ENCODE assay signal across 23 cellular contexts in genomic region chr5:149773245-149774095, GRCh38. TPM values are rescaled to one million over a fixed set of nuclear protein-coding genes. Genes with fewer than 3 reads are reported as not detected.
DNase-seq lines count a peak whose midpoint lies in the region; ATAC-seq and TF ChIP-seq lines count a peak whose summit lies in the region.
"Had no signal": no experiment of that assay in that cellular context is flagged by ENCODE, and none has a peak within 500 bp of the region (broad histone marks: within the 10 kb centered on the region; RNA-seq: fewer than 3 reads in every experiment).

No MANE protein-coding gene starts in this region.

- H3K4me1 Mint-ChIP-seq in H9 = peaks cover 32 to 39% of the 10 kb centered on the region in 2 experiments
- H3K4me1 Mint-ChIP-seq in activated T-cell treated with anti-CD3 and anti-CD28 coated beads, Interleukin-2, amount 50 U/mL, for 24 hours (ENCODE audit: low read depth) = peaks cover 22% of the 10 kb centered on the region

- no peak overlapping the region for H3T11ph ChIP-seq in H9 (ENCODE audit: low read length)

- H4K20me1 ChIP-seq in H9 (ENCODE audit: control insufficient read depth, insufficient read depth, insufficient read length) (no peaks in the 10 kb centered on the region), OCI-LY1 (ENCODE audit: insufficient read depth, low read length) (no peaks in the 10 kb centered on the region)

- no peaks in the 10 kb centered on the region; the same call in 1 of the 2 replicates for H3K4me1 ChIP-seq in H9 (ENCODE audit: insufficient read depth, low read length)
- peaks cover 30% of the 10 kb centered on the region for H3K4me1 ChIP-seq in OCI-LY1 (ENCODE audit: insufficient read depth, low read length, severe bottlenecking)
- H3K4me1 ChIP-seq in right atrium auricular region = peaks cover 0 to 64% of the 10 kb centered on the region in 2 donors

- WGBS in H9 (ENCODE audit: extremely low coverage, insufficient read length, low lambda C conversion rate) = no CpG with 5 or more reads among the region's 15 CpGs

- DNase-seq in H9 (no peak), right atrium auricular region (ENCODE audit: low spot score) (no peak), posterior vena cava (ENCODE audit: low spot score) (peak; percentile 74)
- no peak for DNase-seq in activated T-cell treated with anti-CD3 and anti-CD28 coated beads, Interleukin-2, amount 50 U/mL, for 24 hours
- DNase-seq: activated CD8-positive, alpha-beta T cell treated with anti-CD3 and anti-CD28 coated beads for 36 hours; activated naive CD4-positive, alpha-beta T cell treated with Interleukin-2 at 50 U/mL for 16 hours; activated T-cell treated with anti-CD3 and anti-CD28 coated beads, Interleukin-2, amount 50 U/mL, for 1 hour; anterior cingulate cortex; effector CD4-positive, alpha-beta T cell; KG1; NCI-H1694; NCI-H226; stimulated activated CD4-positive, alpha-beta T cell treated with anti-CD3 and anti-CD28 coated beads, Interleukin-1b, Interleukin-23, amount 100 ng/mL, for 48 hours; stimulated activated naive B cell treated with anti-CD40 and anti-IgM and Interleukin-4, amounts not matched to agents 10 μg/mL and 1 μg/mL and 100 μg/mL, for 72 hours; T1000 had no signal

- no peak overlapping the region for H3K4me2 ChIP-seq in H9 (ENCODE audit: insufficient read depth, insufficient read length, low read length)
- no peak overlapping the region for H3K4me2 ChIP-seq in OCI-LY1 (ENCODE audit: low read length)

- H3K4me3 Mint-ChIP-seq in H9 = no peak overlapping the region
- H3K4me3 Mint-ChIP-seq in activated T-cell treated with anti-CD3 and anti-CD28 coated beads, Interleukin-2, amount 50 U/mL, for 24 hours = no peak overlapping the region
- H3K4me3 Mint-ChIP-seq: activated CD8-positive, alpha-beta T cell treated with anti-CD3 and anti-CD28 coated beads for 36 hours; CD14-positive monocyte; central memory CD8-positive, alpha-beta T cell; stimulated activated naive B cell treated with anti-CD40 and anti-IgM and Interleukin-4, amounts not matched to agents 10 μg/mL and 1 μg/mL and 100 μg/mL, for 72 hours had no signal

- TF ChIP-seq CTCF in H9 (conservative IDR thresholded peaks at IDR 0.05) (no peak), OCI-LY1 (IDR thresholded peaks at IDR 0.05; ENCODE audit: low read length) (no peak), right atrium auricular region (IDR thresholded peaks at IDR 0.05) (no peak)

- no peak overlapping the region for H2BK120ac ChIP-seq in H9 (ENCODE audit: low read depth, low read length, poor library complexity, severe bottlenecking)

- H3K14ac ChIP-seq in H9 (ENCODE audit: insufficient read depth, low read length) = peak overlapping the region; percentile 13; the same call in 1 of the 2 replicates

- no peak overlapping the region for H3K56ac ChIP-seq in H9 (ENCODE audit: insufficient read length, low read depth, low read length)

- H3K18ac ChIP-seq in H9 (ENCODE audit: insufficient read length, low read depth, low read length) = no peak overlapping the region

- no peak overlapping the region for H4K8ac ChIP-seq in H9 (replicated peaks; ENCODE audit: insufficient read length, low read depth, low read length)

- no peaks in the 10 kb centered on the region for H3K23me2 ChIP-seq in H9 (ENCODE audit: insufficient read length, low read depth, low read length, poor library complexity, severe bottlenecking)

- no peak overlapping the region for H4K5ac ChIP-seq in H9 (ENCODE audit: insufficient read length, low read depth, low read length)

- intact Hi-C loops in posterior vena cava (cut with DNase I) = loop anchor here in 1 of 2 donors (5.0 kb wide), 1 partner anchor 41 kb away; the partner anchor contains the start of gene PPARGC1B

- H2AFZ ChIP-seq in H9 (ENCODE audit: low read length) (no peak overlapping the region), OCI-LY1 (ENCODE audit: low read length) (no peak overlapping the region)

- H3K9me3 ChIP-seq in H9 (ENCODE audit: control insufficient read depth, low read depth, low read length) (no peaks in the 10 kb centered on the region), OCI-LY1 (ENCODE audit: low read length) (no peaks in the 10 kb centered on the region), right atrium auricular region (no peaks in the 10 kb centered on the region)

- H3K27me3 Mint-ChIP-seq in H9 (ENCODE audit: low read depth) = no peaks in the 10 kb centered on the region
- no peaks in the 10 kb centered on the region for H3K27me3 Mint-ChIP-seq in activated T-cell treated with anti-CD3 and anti-CD28 coated beads, Interleukin-2, amount 50 U/mL, for 24 hours
- H3K27me3 Mint-ChIP-seq: activated CD8-positive, alpha-beta T cell treated with anti-CD3 and anti-CD28 coated beads for 36 hours; central memory CD8-positive, alpha-beta T cell; stimulated activated naive B cell treated with anti-CD40 and anti-IgM and Interleukin-4, amounts not matched to agents 10 μg/mL and 1 μg/mL and 100 μg/mL, for 72 hours had no signal

- H3K9ac ChIP-seq in H9 (ENCODE audit: extremely low read depth, insufficient read length, low read length) = no peak overlapping the region
- H3K9ac ChIP-seq in OCI-LY1 (ENCODE audit: low read length) = no peak overlapping the region

- H3K36me3 ChIP-seq in OCI-LY1 (ENCODE audit: insufficient read depth, low read length) (peaks cover 18% of the 10 kb centered on the region; the same call in 1 of the 2 replicates), right atrium auricular region (no peaks in the 10 kb centered on the region)
- H3K36me3 ChIP-seq: thoracic aorta had no signal

- no peak overlapping the region for H3K4me3 ChIP-seq in OCI-LY1 (ENCODE audit: low read depth, low read length, poor library complexity, severe bottlenecking)
- H3K4me3 ChIP-seq in right atrium auricular region = no peak overlapping the region
- H3K4me3 ChIP-seq: lung, thoracic aorta had no signal

- no peak overlapping the region for H2BK20ac ChIP-seq in H9 (ENCODE audit: low read depth, low read length, poor library complexity, severe bottlenecking)

- no peak overlapping the region for H2BK15ac ChIP-seq in H9 (ENCODE audit: low read depth, low read length)

- H2BK12ac ChIP-seq in H9 (ENCODE audit: insufficient read length, low read depth, low read length) = no peak overlapping the region

- H2BK5ac ChIP-seq in H9 (ENCODE audit: insufficient read length, low read length) = no peak overlapping the region

- no peak overlapping the region for H3K23ac ChIP-seq in H9 (ENCODE audit: insufficient read length, low read depth, low read length)

- H3K4ac ChIP-seq in H9 (ENCODE audit: low read depth, low read length) = no peak overlapping the region

- H3K27me3 ChIP-seq in H9 (ENCODE audit: insufficient read depth, low read length) (no peaks in the 10 kb centered on the region), OCI-LY1 (ENCODE audit: insufficient read depth, low read length) (no peaks in the 10 kb centered on the region), right atrium auricular region (no peaks in the 10 kb centered on the region)

- peaks cover 12 to 18% (median 15%) of the 10 kb centered on the region in 3 experiments for H3K36me3 Mint-ChIP-seq in H9 (ENCODE audit: insufficient read depth in 1 of 3, low read depth in 3 of 3)
- H3K36me3 Mint-ChIP-seq in activated T-cell treated with anti-CD3 and anti-CD28 coated beads, Interleukin-2, amount 50 U/mL, for 24 hours (ENCODE audit: low read depth) = peaks cover 47% of the 10 kb centered on the region

- H3K27ac ChIP-seq in H9 (ENCODE audit: insufficient read length, low read depth, low read length) = no peak overlapping the region
- H3K27ac ChIP-seq in OCI-LY1 (ENCODE audit: low read depth, low read length, poor library complexity, severe bottlenecking) = peak overlapping the region; percentile 10
- peak overlapping the region; percentile 58 to 62 for H3K27ac ChIP-seq in right atrium auricular region
- H3K27ac ChIP-seq: thoracic aorta had no signal

- H3K79me1 ChIP-seq in H9 (ENCODE audit: insufficient read depth, low read depth, low read length, poor library complexity, severe bottlenecking) = no peaks in the 10 kb centered on the region

- peaks cover 5 to 12% of the 10 kb centered on the region in 2 experiments for H3K9me3 Mint-ChIP-seq in H9
- peaks cover 7% of the 10 kb centered on the region for H3K9me3 Mint-ChIP-seq in activated T-cell treated with anti-CD3 and anti-CD28 coated beads, Interleukin-2, amount 50 U/mL, for 24 hours

- H3F3A ChIP-seq in OCI-LY1 (ENCODE audit: insufficient read depth, low read length) = 0 out of 2 replicates have a peak, but pooled peaks cover 2% of the 10 kb centered on the region

- peak overlapping the region in 2 of 3 experiments; percentile 9 to 53; a peak in 2 of 7 replicates for H3K27ac Mint-ChIP-seq in H9
- H3K27ac Mint-ChIP-seq in activated T-cell treated with anti-CD3 and anti-CD28 coated beads, Interleukin-2, amount 50 U/mL, for 24 hours = no peak overlapping the region
- H3K27ac Mint-ChIP-seq: activated CD8-positive, alpha-beta T cell treated with anti-CD3 and anti-CD28 coated beads for 36 hours; stimulated activated naive B cell treated with anti-CD40 and anti-IgM and Interleukin-4, amounts not matched to agents 10 μg/mL and 1 μg/mL and 100 μg/mL, for 72 hours had no signal

- ATAC-seq in HG03025 (IDR thresholded peaks at IDR 0.05; ENCODE audit: low FRiP score, unreplicated experiment) (no peak), HG03095 (IDR thresholded peaks at IDR 0.05; ENCODE audit: unreplicated experiment) (no peak), GM19397 (IDR thresholded peaks at IDR 0.05; ENCODE audit: unreplicated experiment) (no peak)
- ATAC-seq: activated CD8-positive, alpha-beta T cell treated with anti-CD3 and anti-CD28 coated beads for 36 hours; stimulated activated naive B cell treated with anti-CD40 and anti-IgM and Interleukin-4, amounts not matched to agents 10 μg/mL and 1 μg/mL and 100 μg/mL, for 72 hours had no signal

- H3K79me2 ChIP-seq in H9 (ENCODE audit: insufficient read depth, low read length) = peaks cover 2% of the 10 kb centered on the region; the same call in 1 of the 2 replicates
- H3K79me2 ChIP-seq in OCI-LY1 (ENCODE audit: insufficient read depth, low read length) = 0 out of 2 replicates have a peak, but pooled peaks cover 6% of the 10 kb centered on the region

- no peak overlapping the region for H4K91ac ChIP-seq in H9 (ENCODE audit: insufficient read length, low read depth, low read length)

- H2AK5ac ChIP-seq in H9 (ENCODE audit: insufficient read length, low read length) = no peak overlapping the region

- no peaks in the 10 kb centered on the region for H3K9me2 ChIP-seq in OCI-LY1 (ENCODE audit: low read depth, low read length)

RNA-seq across cellular contexts. Expression of gene PPARGC1B, which starts 43.4 kb away (rescaled TPM):
- total RNA-seq in H9 (2021) (17.1 and 17.7 TPM in 2 replicates), right atrium auricular region (10 to 100 TPM; 10.1 to 11.4 TPM), posterior vena cava (1 to 10 TPM; 7.2 to 8.7 TPM)
